1 cellular context compared by ENCODE assay signal in genomic region chr10:97647556-97647955, GRCh38.
TF ChIP-seq lines count a peak whose summit lies in the region.

No MANE protein-coding gene starts in this region.

TF ChIP-seq in WTC11, 78 proteins besides CTCF, POLR2A, EP300 and RAD21 (continued from another document):
- no peak for TF ChIP-seq ZNF281 (CRISPR knock-in tag; IDR thresholded peaks at IDR 0.05)
